In the genomic region with DNA sequence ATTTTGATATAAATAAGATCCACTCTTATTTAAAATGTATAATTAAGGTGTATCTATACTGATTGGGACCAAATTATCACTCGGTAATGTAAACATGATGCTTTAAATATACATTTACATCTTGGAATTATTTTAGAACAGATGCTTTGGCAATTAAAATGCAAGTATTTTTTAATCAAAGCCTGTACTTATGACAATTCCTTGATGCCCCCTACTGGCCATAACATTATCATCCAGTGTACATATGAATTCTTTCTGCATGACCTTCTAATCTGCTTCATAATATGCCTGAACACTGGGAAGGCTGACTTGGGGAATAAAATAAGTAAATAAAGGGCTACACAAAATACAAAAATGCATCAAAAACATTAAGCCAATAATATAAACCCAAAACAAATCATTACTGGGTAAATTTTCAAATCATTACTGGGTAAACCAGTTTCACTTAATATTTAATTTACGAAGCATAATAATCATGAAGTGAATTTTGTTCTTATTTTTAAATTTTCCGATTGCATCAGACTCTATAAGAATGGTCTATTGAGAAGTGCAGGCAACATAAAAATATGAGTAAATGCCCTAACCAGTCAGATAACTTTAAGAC, we compare ENCODE assay signal across 8 cellular contexts.
A peak's percentile ranks its signal among the peaks of the same experiment; 100 is the strongest.
DNase-seq lines count a peak whose midpoint lies in the region; TF ChIP-seq lines count a peak whose summit lies in the region.

No MANE protein-coding gene starts in this region.

- no peak overlapping the region for H3K27ac ChIP-seq in OCI-LY3 (ENCODE audit: low read length)
- no peak overlapping the region for H3K27ac ChIP-seq in prostate gland

- H3K4me2 ChIP-seq in OCI-LY3 (ENCODE audit: low read length) = no peak overlapping the region

- WGBS in prostate gland = 78% methylated on average over 3 of the region's 3 CpGs

- H3K79me2 ChIP-seq in OCI-LY3 (ENCODE audit: low read length) = no peaks in the 10 kb centered on the region

- H3K9me3 ChIP-seq in OCI-LY3 (ENCODE audit: insufficient read depth, low read length) (no peaks in the 10 kb centered on the region), prostate gland (no peaks in the 10 kb centered on the region)

- H3K4me1 ChIP-seq in OCI-LY3 (ENCODE audit: low read length) = no peaks in the 10 kb centered on the region
- no peaks in the 10 kb centered on the region for H3K4me1 ChIP-seq in prostate gland (replicated peaks)

- H3K9ac ChIP-seq in OCI-LY3 (ENCODE audit: low read length) = no peak overlapping the region

- DNase-seq in COR-L47 (lab: John Stamatoyannopoulos, UW) (peak; percentile 37), HFF-Myc (ENCODE audit: extremely low read depth, low read depth) (peak; percentile 22), erythroblast (lab: John Stamatoyannopoulos, UW) (peak; percentile 50 to 69), prostate gland (ENCODE audit: low spot score) (no peak), NCI-H187 (lab: John Stamatoyannopoulos, UW) (no peak)
- no peak for DNase-seq in stimulated activated CD4-positive, alpha-beta T cell treated with anti-CD3 and anti-CD28 coated beads, Interleukin-1b, Interleukin-23, amount 100 ng/mL, for 48 hours
- DNase-seq in stimulated activated naive CD4-positive, alpha-beta T cell treated with Interleukin-2 at 50 U/mL for 16 hours (lab: John Stamatoyannopoulos, UW) = no peak

- TF ChIP-seq CTCF in HFF-Myc (IDR thresholded peaks at IDR 0.05; ENCODE audit: low read depth, low read length, missing control alignments) (peak; percentile 50), OCI-LY3 (IDR thresholded peaks at IDR 0.05; ENCODE audit: low read depth, low read length) (peak; percentile 69), prostate gland (IDR thresholded peaks at IDR 0.05) (peak in 3 of 4 experiments; percentile 22 to 32 (median 30))

- H4K20me1 ChIP-seq in OCI-LY3 (ENCODE audit: insufficient read depth, low read length) = no peaks in the 10 kb centered on the region

- H3K36me3 ChIP-seq in OCI-LY3 (replicated peaks; ENCODE audit: low read depth, low read length) (no peaks in the 10 kb centered on the region), prostate gland (no peaks in the 10 kb centered on the region)

- no peak for TF ChIP-seq POLR2A in erythroblast (IDR thresholded peaks at IDR 0.05; ENCODE audit: low read length)
- TF ChIP-seq POLR2A in prostate gland (IDR thresholded peaks at IDR 0.05) = no peak

- no peak overlapping the region for H3K4me3 ChIP-seq in HFF-Myc (replicated peaks; ENCODE audit: low read depth, low read length)
- no peak overlapping the region for H3K4me3 ChIP-seq in OCI-LY3 (ENCODE audit: low read length)
- H3K4me3 ChIP-seq in prostate gland = no peak overlapping the region

- H3K27me3 ChIP-seq in OCI-LY3 (ENCODE audit: low read depth, low read length) (no peaks in the 10 kb centered on the region), prostate gland (replicated peaks; ENCODE audit: insufficient read depth) (no peaks in the 10 kb centered on the region)

- intact Hi-C loops in prostate gland (cut with DNase I) = loop anchor here (10.0 kb wide), 1 partner anchor 1105 kb away; no protein-coding TSS in a partner anchor

- H2AFZ ChIP-seq in OCI-LY3 (ENCODE audit: low read depth, low read length) = no peak overlapping the region

Comparison
In these comparisons a context has a peak if more than half of its experiments do, and no peak if none do; other contexts are left out.
1. DNase-seq: peak in COR-L47 (single experiment), HFF-Myc (single experiment) and erythroblast (2 of 2); none in prostate gland (single experiment), NCI-H187 (0 of 2), stimulated activated CD4-positive, alpha-beta T cell treated with anti-CD3 and anti-CD28 coated beads, Interleukin-1b, Interleukin-23, amount 100 ng/mL, for 48 hours (single experiment) and stimulated activated naive CD4-positive, alpha-beta T cell treated with Interleukin-2 at 50 U/mL for 16 hours (single experiment).
2. Peak in every context shown above with its lines, with median percentiles within 50 percentile points of each other: CTCF ChIP-seq.